In the genomic region with DNA sequence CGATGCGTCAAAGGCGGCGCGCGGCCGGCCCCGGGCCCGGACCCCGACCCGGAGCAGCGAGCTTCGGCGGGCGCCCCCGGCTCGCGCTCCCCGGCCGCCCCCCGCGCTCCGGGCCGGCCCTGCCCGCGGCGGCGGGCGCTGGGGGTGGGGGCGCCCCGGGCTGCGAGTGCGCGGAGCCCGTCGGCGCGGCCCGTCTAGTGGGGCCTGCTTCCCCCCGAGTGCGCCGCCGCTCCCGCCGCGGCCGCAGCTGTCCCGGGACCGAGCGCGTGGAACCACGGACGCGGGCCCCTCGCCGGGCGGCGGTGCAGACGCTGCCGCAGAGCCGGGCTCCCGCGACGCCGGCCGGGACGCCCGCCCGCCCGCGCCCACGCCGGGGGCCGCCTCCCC, we compare ENCODE assay signal across 8 cellular contexts. TPM values are rescaled to one million over a fixed set of nuclear protein-coding genes. Genes with fewer than 3 reads are reported as not detected.
DNase-seq lines count a peak whose midpoint lies in the region; ATAC-seq and TF ChIP-seq lines count a peak whose summit lies in the region.

No MANE protein-coding gene starts in this region.

- no peak overlapping the region for H3K9ac ChIP-seq in iPS-20b (ENCODE audit: low read depth, low read length)

- H3K9me3 ChIP-seq in heart left ventricle (no peaks in the 10 kb centered on the region), WERI-Rb-1 (ENCODE audit: severe bottlenecking) (peaks cover 9% of the 10 kb centered on the region), iPS-20b (ENCODE audit: insufficient read depth, low read depth, low read length) (no peaks in the 10 kb centered on the region), thyroid gland (no peaks in the 10 kb centered on the region)

- H3K4me3 ChIP-seq in heart left ventricle (peak overlapping the region in 11 of 12 donors; percentile 56 to 92 (median 71)), WERI-Rb-1 (ENCODE audit: low read depth, low read length) (peak overlapping the region; percentile 62), iPS-20b (ENCODE audit: low read length) (peak overlapping the region; percentile 72; the same call in 1 of the 2 replicates), thyroid gland (replicated peaks in 1 of 3) (peak overlapping the region in 1 of 3 donors; percentile 66)

- H3K4me1 ChIP-seq in heart left ventricle = peaks cover 0 to 53% (median 39%) of the 10 kb centered on the region in 12 donors
- no peaks in the 10 kb centered on the region for H3K4me1 ChIP-seq in iPS-20b (ENCODE audit: insufficient read depth, low read length)
- peaks cover 6 to 17% of the 10 kb centered on the region in 2 donors for H3K4me1 ChIP-seq in thyroid gland

- 0 to 1% (median 0%) methylated on average over 19 to 74 of the region's 74 CpGs for WGBS in heart left ventricle, 4 donors
- WGBS in thyroid gland, 2 donors = no CpG with 5 or more reads among the region's 74 CpGs

- ATAC-seq in heart left ventricle = no peak
- no peak for ATAC-seq in HG03159 (IDR thresholded peaks at IDR 0.05; ENCODE audit: unreplicated experiment)
- ATAC-seq in GM18519 (IDR thresholded peaks at IDR 0.05; ENCODE audit: low FRiP score, unreplicated experiment) = no peak

- peak overlapping the region in 11 of 12 donors; percentile 26 to 87 (median 75) for H3K27ac ChIP-seq in heart left ventricle
- H3K27ac ChIP-seq in WERI-Rb-1 = peak overlapping the region; percentile 70
- no peak overlapping the region for H3K27ac ChIP-seq in iPS-20b (ENCODE audit: low read length)
- peak overlapping the region in 2 of 3 donors; percentile 92 to 97 for H3K27ac ChIP-seq in thyroid gland

- TF ChIP-seq POLR2A in heart left ventricle (IDR thresholded peaks at IDR 0.05) (no peak), thyroid gland (IDR thresholded peaks at IDR 0.05) (no peak)

- H3K36me3 ChIP-seq in heart left ventricle (peaks cover 0 to 3% (median 0%) of the 10 kb centered on the region in 9 donors), WERI-Rb-1 (peaks cover 32% of the 10 kb centered on the region), iPS-20b (ENCODE audit: insufficient read depth, low read depth, low read length) (no peaks in the 10 kb centered on the region), thyroid gland (no peaks in the 10 kb centered on the region)

- DNase-seq in heart left ventricle = no peak
- no peak for DNase-seq in cardiac septum (ENCODE audit: low spot score)
- DNase-seq in WERI-Rb-1 = no peak
- no peak for DNase-seq in thyroid gland
- DNase-seq in D341Med (ENCODE audit: low spot score) = no peak

- TF ChIP-seq CTCF in heart left ventricle (IDR thresholded peaks at IDR 0.05) = no peak
- no peak for TF ChIP-seq CTCF in WERI-Rb-1 (IDR thresholded peaks at IDR 0.05; ENCODE audit: low read depth, low read length)
- TF ChIP-seq CTCF in thyroid gland (IDR thresholded peaks at IDR 0.05) = no peak

- H3K27me3 ChIP-seq in heart left ventricle (no peaks in the 10 kb centered on the region), WERI-Rb-1 (ENCODE audit: insufficient read depth, low read depth, severe bottlenecking) (no peaks in the 10 kb centered on the region), iPS-20b (ENCODE audit: insufficient read depth, low read length) (peaks cover 47% of the 10 kb centered on the region), thyroid gland (no peaks in the 10 kb centered on the region)

- intact Hi-C loops in heart left ventricle (cut with DNase I) = loop anchor here in 9 of 10 donors (1.0 to 10.0 kb wide), 13 partner anchors 64 to 179 kb away; partner anchors contain the start of gene SRL (in 1 of the 9)
- intact Hi-C loops in cardiac septum (cut with DNase I) = loop anchor here (2.0 to 10.0 kb wide), 4 partner anchors 27 to 136 kb away; no protein-coding TSS in a partner anchor
- intact Hi-C loops in thyroid gland (cut with DNase I) = loop anchor here (10.0 kb wide), 1 partner anchor 181 kb away; no protein-coding TSS in a partner anchor

RNA-seq across cellular contexts. Expression of gene ADCY9, which starts 0.3 kb away (rescaled TPM):
- total RNA-seq in heart left ventricle (10 to 100 TPM; 39.5 to 85.8 (median 45.3) TPM), cardiac septum (44.0 TPM), thyroid gland (100 to 1,000 TPM in 2 of 4 donors, 10 to 100 TPM in 2; 61.4 to 123 (median 94.1) TPM)
- polyA plus RNA-seq in heart left ventricle = 10 to 100 TPM; 11.8 to 42.9 TPM
